9 cellular contexts compared by ENCODE assay signal in genomic region chr4:136670265-136670664, GRCh38.
"Had no signal": no experiment of that assay in that cellular context is flagged by ENCODE, and none has a peak within 500 bp of the region (broad histone marks: within the 10 kb centered on the region; RNA-seq: fewer than 3 reads in every experiment).

No MANE protein-coding gene starts in this region.

- H3K9me3 Mint-ChIP-seq: GM23338, H9 had no signal

- H3K27ac Mint-ChIP-seq: GM23338, H9 had no signal

- H3K9ac ChIP-seq: KMS-11 had no signal

- H2AFZ ChIP-seq: GM23338 had no signal

- H3K4me2 ChIP-seq: GM23338, KMS-11 had no signal

- H3K27ac ChIP-seq: KMS-11 had no signal

- H3K4me3 ChIP-seq: GM23338 had no signal

- ATAC-seq: GM23338 had no signal

- DNase-seq: H9, HCEC 1CT, Karpas-422, KBM-7 had no signal

- FAIRE-seq: H1, H54, HTR-8/SVneo had no signal
